In genomic region chr7:155317114-155317434, GRCh38 we compare ENCODE assay signal across 32 cellular contexts.
"Had no signal": no experiment of that assay in that cellular context is flagged by ENCODE, and none has a peak within 500 bp of the region (broad histone marks: within the 10 kb centered on the region; RNA-seq: fewer than 3 reads in every experiment).

No MANE protein-coding gene starts in this region.

- H3K4me1 ChIP-seq: esophagus muscularis mucosa, foreskin keratinocyte, gastrocnemius medialis, heart left ventricle had no signal

- H3K27ac Mint-ChIP-seq: activated B cell treated with CpG ODN at 0.5 μM for 24 hours; activated CD8-positive, alpha-beta T cell treated with anti-CD3 and anti-CD28 coated beads for 36 hours; activated naive CD8-positive, alpha-beta T cell; activated T-helper 17 cell treated with anti-CD3 and anti-CD28 coated beads, Interleukin-2, amount 50 U/mL, for 72 hours; effector memory CD8-positive, alpha-beta T cell; T-helper 1 cell treated with Interleukin-12 subunit alpha and Interleukin-12 subunit beta and Interleukin-4 antibody, amounts not matched to agents 30 μg/mL and 1 μg/mL, for 36 hours had no signal

- H3K27ac ChIP-seq: esophagus muscularis mucosa, foreskin keratinocyte, gastrocnemius medialis, heart left ventricle, WERI-Rb-1 had no signal

- ATAC-seq: activated CD4-positive, CD25-positive, alpha-beta regulatory T cell treated with anti-CD3 and anti-CD28 coated beads, Interleukin-2, amount 50 U/mL, for 24 hours; activated CD8-positive, alpha-beta T cell treated with anti-CD3 and anti-CD28 coated beads for 36 hours; activated T-cell treated with anti-CD3 and anti-CD28 coated beads, Interleukin-2, amount 50 U/mL, for 4 hours; activated T-helper 17 cell treated with anti-CD3 and anti-CD28 coated beads, Interleukin-2, amount 50 U/mL, for 72 hours; effector memory CD8-positive, alpha-beta T cell; gastrocnemius medialis; heart left ventricle had no signal

- DNase-seq: activated B cell treated with CpG ODN at 0.5 μM for 24 hours; activated CD4-positive, alpha-beta T cell treated with anti-CD3 and anti-CD28 coated beads for 48 hours; activated CD4-positive, alpha-beta T cell treated with anti-CD3 and anti-CD28 coated beads, Interleukin-2, amount 50 U/mL, for 1 hour; activated CD4-positive, alpha-beta T cell treated with anti-CD3 and anti-CD28 coated beads, Interleukin-2, amount 50 U/mL, for 48 hours; activated CD8-positive, alpha-beta memory T cell treated with anti-CD3 and anti-CD28 coated beads for 24 hours; activated CD8-positive, alpha-beta T cell treated with anti-CD3 and anti-CD28 coated beads for 36 hours; activated effector memory CD4-positive, alpha-beta T cell treated with Interleukin-2 at 50 U/mL for 16 hours; activated gamma-delta T cell treated with Interleukin-2 at 50 U/mL for 16 hours; activated naive CD4-positive, alpha-beta T cell treated with anti-CD3 and anti-CD28 coated beads, Interleukin-2, amount 50 U/mL, for 16 hours; activated naive CD4-positive, alpha-beta T cell treated with Interleukin-2 at 50 U/mL for 16 hours; activated T-cell treated with anti-CD3 and anti-CD28 coated beads, Interleukin-2, amount 50 U/mL, for 4 hours; amniotic stem cell; anterior cingulate cortex; caudate nucleus; cortex of kidney; dermis blood vessel endothelial cell; effector CD4-positive, alpha-beta T cell; effector memory CD8-positive, alpha-beta T cell; erythroblast; foreskin keratinocyte; gastrocnemius medialis; glutamatergic neuron; heart left ventricle; T-helper 9 cell; WERI-Rb-1 had no signal

- H3K9me3 Mint-ChIP-seq: activated B cell treated with CpG ODN at 0.5 μM for 24 hours; activated CD8-positive, alpha-beta T cell treated with anti-CD3 and anti-CD28 coated beads for 36 hours; activated T-cell treated with anti-CD3 and anti-CD28 coated beads, Interleukin-2, amount 50 U/mL, for 4 hours; activated T-helper 17 cell treated with anti-CD3 and anti-CD28 coated beads, Interleukin-2, amount 50 U/mL, for 72 hours; effector memory CD8-positive, alpha-beta T cell; T-helper 1 cell treated with Interleukin-12 subunit alpha and Interleukin-12 subunit beta and Interleukin-4 antibody, amounts not matched to agents 30 μg/mL and 1 μg/mL, for 36 hours had no signal

- H3K4me3 ChIP-seq: esophagus muscularis mucosa, gastrocnemius medialis, heart left ventricle had no signal

- H3K27me3 Mint-ChIP-seq: activated CD8-positive, alpha-beta T cell treated with anti-CD3 and anti-CD28 coated beads for 36 hours; activated naive CD8-positive, alpha-beta T cell; activated T-helper 17 cell treated with anti-CD3 and anti-CD28 coated beads, Interleukin-2, amount 50 U/mL, for 72 hours; effector memory CD8-positive, alpha-beta T cell had no signal

- H3K36me3 ChIP-seq: gastrocnemius medialis, heart left ventricle, WERI-Rb-1 had no signal

- FAIRE-seq: astrocyte, colon had no signal

- H3K9me3 ChIP-seq: esophagus muscularis mucosa, gastrocnemius medialis, heart left ventricle had no signal

- H3K27me3 ChIP-seq: foreskin keratinocyte had no signal

- H3K4me1 Mint-ChIP-seq: activated B cell treated with CpG ODN at 0.5 μM for 24 hours; activated T-helper 17 cell treated with anti-CD3 and anti-CD28 coated beads, Interleukin-2, amount 50 U/mL, for 72 hours had no signal

- H3K4me3 Mint-ChIP-seq: activated B cell treated with CpG ODN at 0.5 μM for 24 hours; activated CD8-positive, alpha-beta T cell treated with anti-CD3 and anti-CD28 coated beads for 36 hours; activated naive CD8-positive, alpha-beta T cell; activated T-cell treated with anti-CD3 and anti-CD28 coated beads, Interleukin-2, amount 50 U/mL, for 4 hours; activated T-helper 17 cell treated with anti-CD3 and anti-CD28 coated beads, Interleukin-2, amount 50 U/mL, for 72 hours; effector memory CD8-positive, alpha-beta T cell; T-helper 1 cell treated with Interleukin-12 subunit alpha and Interleukin-12 subunit beta and Interleukin-4 antibody, amounts not matched to agents 30 μg/mL and 1 μg/mL, for 36 hours had no signal
